33 cellular contexts compared by ENCODE assay signal in the genomic region with DNA sequence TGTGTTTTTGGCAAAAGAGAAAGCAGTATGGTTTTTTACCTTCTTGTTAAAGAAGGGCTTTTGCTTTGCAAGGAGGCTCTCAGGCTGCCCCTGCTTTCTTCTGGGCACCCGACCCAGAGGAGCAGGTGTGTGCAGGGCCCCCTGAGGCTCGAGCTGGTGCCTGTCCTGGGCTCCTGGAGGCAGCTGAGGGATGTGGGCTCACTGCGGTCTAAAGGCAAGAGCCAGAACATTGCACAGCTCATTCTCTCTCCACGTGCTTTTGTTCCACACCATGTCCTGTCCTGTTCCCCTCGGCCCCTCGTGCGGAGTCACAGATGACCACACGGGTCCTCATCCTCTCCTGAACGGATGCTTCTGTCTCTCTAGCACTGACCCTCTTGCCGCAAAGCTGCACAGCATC.
"Had no signal": no experiment of that assay in that cellular context is flagged by ENCODE, and none has a peak within 500 bp of the region (broad histone marks: within the 10 kb centered on the region; RNA-seq: fewer than 3 reads in every experiment).

No MANE protein-coding gene starts in this region.

- H3K9me3 ChIP-seq: ascending aorta, gastroesophageal sphincter, pancreas, psoas muscle, transverse colon had no signal

- ATAC-seq: effector memory CD8-positive, alpha-beta T cell; gastroesophageal sphincter; left cardiac atrium; left ventricle myocardium superior; naive thymus-derived CD4-positive, alpha-beta T cell; pancreas; psoas muscle; T-helper 17 cell had no signal

- H3K27me3 Mint-ChIP-seq: activated CD4-positive, alpha-beta memory T cell treated with anti-CD3 and anti-CD28 coated beads for 36 hours; activated CD4-positive, alpha-beta T cell treated with anti-CD3 and anti-CD28 coated beads, Interleukin-2, amount 10 ng/mL, durations not matched to agents 24 days and 14 days; activated naive CD8-positive, alpha-beta T cell treated with anti-CD3 and anti-CD28 coated beads for 36 hours; effector memory CD8-positive, alpha-beta T cell; naive thymus-derived CD4-positive, alpha-beta T cell; stimulated activated memory B cell treated with anti-CD40 and anti-IgM and Interleukin-4, amounts not matched to agents 10 μg/mL and 1 μg/mL and 100 μg/mL, for 72 hours; T-helper 17 cell had no signal

- H3K36me3 ChIP-seq: brain microvascular endothelial cell had no signal

- H3K4me1 ChIP-seq: ascending aorta, gastroesophageal sphincter, pancreas, psoas muscle, transverse colon had no signal

- FAIRE-seq: keratinocyte, pancreas had no signal

- DNase-seq: activated CD4-positive, alpha-beta memory T cell treated with anti-CD3 and anti-CD28 coated beads for 36 hours; activated CD4-positive, alpha-beta T cell treated with anti-CD3 and anti-CD28 coated beads, Interleukin-2, amount 10 ng/mL, durations not matched to agents 24 days and 14 days; activated CD4-positive, CD25-positive, alpha-beta regulatory T cell treated with anti-CD3 and anti-CD28 coated beads, Interleukin-2, amount 50 U/mL, for 72 hours; activated CD8-positive, alpha-beta memory T cell treated with anti-CD3 and anti-CD28 coated beads, Interleukin-2, amount 50 U/mL, for 4 hours; activated effector memory CD4-positive, alpha-beta T cell treated with anti-CD3 and anti-CD28 coated beads, Interleukin-2, amount 50 U/mL, for 16 hours; activated naive CD4-positive, alpha-beta T cell treated with anti-CD3 and anti-CD28 coated beads for 36 hours; activated naive CD8-positive, alpha-beta T cell treated with anti-CD3 and anti-CD28 coated beads for 36 hours; activated T-cell treated with anti-CD3 and anti-CD28 coated beads, Interleukin-2, amount 50 U/mL, for 1 hour; cortex of kidney; effector memory CD8-positive, alpha-beta T cell; erythroblast; hippocampal formation; left cardiac atrium; left ventricle myocardium superior; mammary epithelial cell; midbrain; naive thymus-derived CD4-positive, alpha-beta T cell; pancreas; psoas muscle; stimulated activated CD4-positive, alpha-beta T cell treated with anti-CD3 and anti-CD28 coated beads, Interleukin-1b, Interleukin-23, amount 100 ng/mL, for 48 hours; stimulated activated CD4-positive, alpha-beta T cell treated with anti-CD3 and anti-CD28 coated beads, Interleukin-4, amount 100 ng/mL, for 4 hours; stimulated activated CD8-positive, alpha-beta memory T cell treated with anti-CD3 and anti-CD28 coated beads, Interleukin-4, amount 100 ng/mL, for 48 hours; T-helper 17 cell; T1000; transverse colon; WERI-Rb-1 had no signal

- H3K4me3 Mint-ChIP-seq: activated CD4-positive, alpha-beta memory T cell treated with anti-CD3 and anti-CD28 coated beads for 36 hours; activated CD4-positive, alpha-beta T cell treated with anti-CD3 and anti-CD28 coated beads, Interleukin-2, amount 10 ng/mL, durations not matched to agents 24 days and 14 days; activated naive CD4-positive, alpha-beta T cell treated with anti-CD3 and anti-CD28 coated beads for 36 hours; activated naive CD8-positive, alpha-beta T cell treated with anti-CD3 and anti-CD28 coated beads for 36 hours; activated T-helper 1 cell treated with anti-CD3 and anti-CD28 coated beads, Interleukin-12 subunit alpha, Interleukin-12 subunit beta, Interleukin-2, Interleukin-4 antibody, amounts not matched to agents 30 ng/mL and 10 ng/mL and 1 ng/mL, durations not matched to agents 14 hours and 24 hours and 36 hours; effector memory CD8-positive, alpha-beta T cell; naive thymus-derived CD4-positive, alpha-beta T cell; stimulated activated memory B cell treated with anti-CD40 and anti-IgM and Interleukin-4, amounts not matched to agents 10 μg/mL and 1 μg/mL and 100 μg/mL, for 72 hours; T-helper 17 cell had no signal

- H3K4me2 ChIP-seq: smooth muscle cell had no signal

- H3K9me3 Mint-ChIP-seq: activated CD4-positive, alpha-beta memory T cell treated with anti-CD3 and anti-CD28 coated beads for 36 hours; activated CD4-positive, alpha-beta T cell treated with anti-CD3 and anti-CD28 coated beads, Interleukin-2, amount 10 ng/mL, durations not matched to agents 24 days and 14 days; activated naive CD4-positive, alpha-beta T cell treated with anti-CD3 and anti-CD28 coated beads for 36 hours; activated naive CD8-positive, alpha-beta T cell treated with anti-CD3 and anti-CD28 coated beads for 36 hours; activated T-helper 1 cell treated with anti-CD3 and anti-CD28 coated beads, Interleukin-12 subunit alpha, Interleukin-12 subunit beta, Interleukin-2, Interleukin-4 antibody, amounts not matched to agents 30 ng/mL and 10 ng/mL and 1 ng/mL, durations not matched to agents 14 hours and 24 hours and 36 hours; effector memory CD8-positive, alpha-beta T cell; naive thymus-derived CD4-positive, alpha-beta T cell; stimulated activated memory B cell treated with anti-CD40 and anti-IgM and Interleukin-4, amounts not matched to agents 10 μg/mL and 1 μg/mL and 100 μg/mL, for 72 hours had no signal

- H3K27me3 ChIP-seq: ascending aorta, brain microvascular endothelial cell, gastroesophageal sphincter, pancreas, transverse colon had no signal

- H3K4me3 ChIP-seq: ascending aorta, gastroesophageal sphincter, pancreas, psoas muscle, smooth muscle cell, transverse colon had no signal

- H3K27ac ChIP-seq: ascending aorta, brain microvascular endothelial cell, gastroesophageal sphincter, pancreas, psoas muscle, transverse colon, WERI-Rb-1 had no signal

- H3K4me1 Mint-ChIP-seq: activated CD4-positive, alpha-beta T cell treated with anti-CD3 and anti-CD28 coated beads, Interleukin-2, amount 10 ng/mL, durations not matched to agents 24 days and 14 days; activated naive CD8-positive, alpha-beta T cell treated with anti-CD3 and anti-CD28 coated beads for 36 hours; stimulated activated memory B cell treated with anti-CD40 and anti-IgM and Interleukin-4, amounts not matched to agents 10 μg/mL and 1 μg/mL and 100 μg/mL, for 72 hours had no signal

- H3K27ac Mint-ChIP-seq: activated CD4-positive, alpha-beta memory T cell treated with anti-CD3 and anti-CD28 coated beads for 36 hours; activated CD4-positive, alpha-beta T cell treated with anti-CD3 and anti-CD28 coated beads, Interleukin-2, amount 10 ng/mL, durations not matched to agents 24 days and 14 days; activated naive CD4-positive, alpha-beta T cell treated with anti-CD3 and anti-CD28 coated beads for 36 hours; activated naive CD8-positive, alpha-beta T cell treated with anti-CD3 and anti-CD28 coated beads for 36 hours; activated T-helper 1 cell treated with anti-CD3 and anti-CD28 coated beads, Interleukin-12 subunit alpha, Interleukin-12 subunit beta, Interleukin-2, Interleukin-4 antibody, amounts not matched to agents 30 ng/mL and 10 ng/mL and 1 ng/mL, durations not matched to agents 14 hours and 24 hours and 36 hours; effector memory CD8-positive, alpha-beta T cell; stimulated activated memory B cell treated with anti-CD40 and anti-IgM and Interleukin-4, amounts not matched to agents 10 μg/mL and 1 μg/mL and 100 μg/mL, for 72 hours; T-helper 17 cell had no signal
